Comparison of ENCODE assay signal across 1 cellular context in the genomic region with DNA sequence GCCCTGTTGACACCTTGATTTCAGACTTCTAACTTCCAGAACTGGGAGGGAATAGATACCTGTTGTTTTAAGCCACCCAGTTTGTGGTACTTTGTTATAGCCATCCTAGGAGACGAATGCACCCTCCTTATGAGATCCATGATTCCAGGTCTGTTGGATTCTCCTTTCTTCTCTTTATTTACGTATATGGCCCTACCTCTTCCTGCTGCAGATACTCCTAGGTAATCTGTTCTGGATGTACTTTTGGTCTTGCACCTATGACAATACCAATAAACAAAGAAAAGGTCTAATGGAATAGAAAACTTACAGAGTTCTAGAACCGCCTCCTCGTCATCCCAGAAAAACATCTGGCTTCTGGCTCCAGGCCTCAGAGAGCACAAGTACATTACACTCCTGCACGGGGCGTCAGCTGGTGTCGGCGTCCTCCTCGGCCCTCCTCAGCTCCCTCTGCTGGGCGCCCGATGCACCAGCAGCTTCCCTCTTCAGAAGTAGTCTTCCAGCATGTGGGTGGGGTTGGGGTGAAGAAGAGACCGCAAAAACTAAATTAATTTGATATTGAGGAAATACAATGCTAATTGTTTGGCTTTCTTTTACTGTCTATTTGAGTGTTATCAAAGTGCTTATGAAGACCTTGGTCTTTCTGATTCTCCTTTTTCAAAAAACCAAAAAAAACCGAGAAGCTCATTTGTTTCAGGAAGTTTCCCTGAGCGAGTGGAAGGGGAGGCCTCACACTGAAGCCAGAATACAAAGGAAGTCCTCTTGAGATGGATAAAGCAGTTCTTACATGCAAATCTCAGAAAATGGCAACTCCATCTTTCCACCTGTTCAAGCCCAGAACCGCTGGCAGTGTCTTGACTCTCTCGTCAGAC.
TF ChIP-seq lines count a peak whose summit lies in the region.

No MANE protein-coding gene starts in this region.

TF ChIP-seq in SK-N-SH treated with all-trans-retinoic acid at 6 μM for 48 hours, 23 proteins besides CTCF, POLR2A, EP300 and RAD21 (continued from another document):
- TF ChIP-seq, protein P1, sequence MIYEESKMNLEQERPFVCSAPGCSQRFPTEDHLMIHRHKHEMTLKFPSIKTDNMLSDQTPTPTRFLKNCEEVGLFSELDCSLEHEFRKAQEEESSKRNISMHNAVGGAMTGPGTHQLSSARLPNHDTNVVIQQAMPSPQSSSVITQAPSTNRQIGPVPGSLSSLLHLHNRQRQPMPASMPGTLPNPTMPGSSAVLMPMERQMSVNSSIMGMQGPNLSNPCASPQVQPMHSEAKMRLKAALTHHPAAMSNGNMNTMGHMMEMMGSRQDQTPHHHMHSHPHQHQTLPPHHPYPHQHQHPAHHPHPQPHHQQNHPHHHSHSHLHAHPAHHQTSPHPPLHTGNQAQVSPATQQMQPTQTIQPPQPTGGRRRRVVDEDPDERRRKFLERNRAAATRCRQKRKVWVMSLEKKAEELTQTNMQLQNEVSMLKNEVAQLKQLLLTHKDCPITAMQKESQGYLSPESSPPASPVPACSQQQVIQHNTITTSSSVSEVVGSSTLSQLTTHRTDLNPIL (CRISPR knock-in tag; IDR thresholded peaks at IDR 0.05; ENCODE audit: low read depth): no peak
TF ChIP-seq in SK-N-SH treated with all-trans-retinoic acid at 6 μM for 48 hours: peak in this region for 0.
